Comparison of ENCODE assay signal across 8 cellular contexts in genomic region chr2:64945973-64946736, GRCh38. TPM values are rescaled to one million over a fixed set of nuclear protein-coding genes. Genes with fewer than 3 reads are reported as not detected.
DNase-seq lines count a peak whose midpoint lies in the region; ATAC-seq, FAIRE-seq and TF ChIP-seq lines count a peak whose summit lies in the region.

No MANE protein-coding gene starts in this region.

- peaks cover 71% of the 10 kb centered on the region for H3K4me1 ChIP-seq in HepG2 (ENCODE audit: insufficient read depth, low read length)
- H3K4me1 ChIP-seq in right lobe of liver = peaks cover 0 to 12% (median 2%) of the 10 kb centered on the region in 4 donors
- peaks cover 21% of the 10 kb centered on the region for H3K4me1 ChIP-seq in effector memory CD4-positive, alpha-beta T cell (ENCODE audit: control insufficient read depth, insufficient read depth, low read length, poor library complexity, severe bottlenecking)

- no peaks in the 10 kb centered on the region for H3K79me2 ChIP-seq in HepG2 (ENCODE audit: insufficient read depth, low read length)

- intact Hi-C loops in HepG2 (cut with micrococcal nuclease; ENCODE audit: unreplicated experiment) (no loop called here), right lobe of liver (cut with DNase I) (no loop called here)

- BruUV-seq in HepG2 (replicated peaks; lab: Mats Ljungman, UMichigan) = no TSS peak

- H2AFZ ChIP-seq in HepG2 (ENCODE audit: low read length) = no peak overlapping the region

- H3K27ac ChIP-seq in HepG2 (ENCODE audit: extremely low read length, insufficient read depth, low read length) (no peak overlapping the region), right lobe of liver (no peak overlapping the region)
- no peak overlapping the region for H3K27ac ChIP-seq in effector memory CD4-positive, alpha-beta T cell (ENCODE audit: insufficient read depth, low read length, poor library complexity, severe bottlenecking)

- ATAC-seq in HepG2 = no peak
- no peak for ATAC-seq in right lobe of liver
- peak; percentile 97 for ATAC-seq in HG03342 (IDR thresholded peaks at IDR 0.05; ENCODE audit: unreplicated experiment)

- FAIRE-seq in HepG2 (lab: Jason Lieb, UNC) = no peak

- TF ChIP-seq POLR2A in HepG2 (IDR thresholded peaks at IDR 0.05; ENCODE audit: insufficient read depth in 1 of 2, low read depth in 2 of 2, low read length in 2 of 2) = no peak
- no peak for TF ChIP-seq POLR2A in right lobe of liver (IDR thresholded peaks at IDR 0.05)

- TF ChIP-seq EP300 in HepG2 (IDR thresholded peaks at IDR 0.05; ENCODE audit: low read depth in 2 of 2, low read length in 2 of 2) (no peak), HepG2 (CRISPR knock-in tag; IDR thresholded peaks at IDR 0.05; ENCODE audit: borderline replicate concordance) (no peak)

- H3K4me3 ChIP-seq in HepG2 (replicated peaks in 1 of 3; ENCODE audit: insufficient read depth in 1 of 3, low read depth in 2 of 3, low read length in 3 of 3) = no peak overlapping the region
- H3K4me3 ChIP-seq in right lobe of liver = no peak overlapping the region
- peak overlapping the region; percentile 36 for H3K4me3 ChIP-seq in effector memory CD4-positive, alpha-beta T cell (ENCODE audit: insufficient read depth, low read depth, low read length, poor library complexity, severe bottlenecking)

- H4K20me1 ChIP-seq in HepG2 (ENCODE audit: insufficient read depth, low read length) = no peaks in the 10 kb centered on the region

- CTCF ChIA-PET in HepG2 (lab: Yijun Ruan, JAX; ENCODE audit: low intra/inter-chr PET ratio, low total read pairs) = no interaction called here

- DNase-seq in HepG2 (ENCODE audit: low spot score) (no peak), right lobe of liver (no peak), G401 (ENCODE audit: low spot score) (no peak), ACHN (no peak)
- peak; percentile 13 to 53 (median 41) for DNase-seq in activated CD4-positive, CD25-positive, alpha-beta regulatory T cell (lab: John Stamatoyannopoulos, UW)
- peak in 2 of 3 donors; percentile 15 to 20 for DNase-seq in effector memory CD4-positive, alpha-beta T cell
- peak; percentile 32 for DNase-seq in stimulated activated CD8-positive, alpha-beta memory T cell treated with anti-CD3 and anti-CD28 coated beads, Interleukin-12 subunit alpha, Interleukin-12 subunit beta, amount 100 ng/mL, for 24 hours (ENCODE audit: extremely low read depth)

- TF ChIP-seq RAD21 in HepG2 (CRISPR knock-in tag; IDR thresholded peaks at IDR 0.05) = no peak

- in situ Hi-C loops in HepG2 (cut with HindIII; ENCODE audit: extremely low pct_ligation_motif_present, low pct_unique_long_range_greater_than_20kb) (no loop called here), G401 (cut with HindIII; ENCODE audit: low sequenced_read_pairs) (no loop called here), ACHN (cut with HindIII; ENCODE audit: low pct_ligation_motif_present, low pct_unique_long_range_greater_than_20kb, low sequenced_read_pairs) (loop anchor here (25.0 kb wide), 1 partner anchor 91 kb away; no protein-coding TSS in a partner anchor)

- H3K9ac ChIP-seq in HepG2 (ENCODE audit: insufficient read depth, low read depth, low read length) = no peak overlapping the region

- no peaks in the 10 kb centered on the region for H3K9me3 ChIP-seq in HepG2 (ENCODE audit: low read length)
- no peaks in the 10 kb centered on the region for H3K9me3 ChIP-seq in right lobe of liver
- H3K9me3 ChIP-seq in effector memory CD4-positive, alpha-beta T cell (ENCODE audit: control insufficient read depth, low read length) = no peaks in the 10 kb centered on the region

- peak overlapping the region; percentile 29 for H3K4me2 ChIP-seq in HepG2 (ENCODE audit: low read depth, low read length)

- POLR2A ChIA-PET in HepG2 (lab: Yijun Ruan, JAX) = interaction anchor here (0.8 kb wide), 1 partner anchor 23 kb away, joined by 4 read pairs; no protein-coding TSS in a partner anchor

- H3K36me3 ChIP-seq in HepG2 (replicated peaks in 1 of 2; ENCODE audit: control insufficient read depth in 1 of 2, insufficient read depth in 2 of 2, low read length in 2 of 2) (no peaks in the 10 kb centered on the region), right lobe of liver (no peaks in the 10 kb centered on the region)
- H3K36me3 ChIP-seq in effector memory CD4-positive, alpha-beta T cell (ENCODE audit: control insufficient read depth, insufficient read depth, low read length) = no peaks in the 10 kb centered on the region

- no peaks in the 10 kb centered on the region for H3K27me3 ChIP-seq in HepG2 (ENCODE audit: control insufficient read depth in 1 of 2, insufficient read depth in 2 of 2, low read length in 2 of 2)
- no peaks in the 10 kb centered on the region for H3K27me3 ChIP-seq in right lobe of liver
- H3K27me3 ChIP-seq in effector memory CD4-positive, alpha-beta T cell (replicated peaks; ENCODE audit: control insufficient read depth, insufficient read depth, low read length, poor library complexity, severe bottlenecking) = no peaks in the 10 kb centered on the region

- 59% methylated on average over 14 of the region's 14 CpGs for WGBS in HepG2 (ENCODE audit: low lambda C conversion rate)
- 48% methylated on average over 8 of the region's 14 CpGs for WGBS in right lobe of liver (ENCODE audit: insufficient coverage, low coverage, low lambda C conversion rate, missing lambda C conversion rate)

- TF ChIP-seq CTCF in HepG2 (CRISPR knock-in tag; IDR thresholded peaks at IDR 0.05) (no peak), right lobe of liver (IDR thresholded peaks at IDR 0.05) (no peak)

TF ChIP-seq in HepG2, 621 proteins besides CTCF, POLR2A, EP300 and RAD21:
- no peak for TF ChIP-seq ZNF766 (CRISPR knock-in tag; IDR thresholded peaks at IDR 0.05; ENCODE audit: borderline replicate concordance)
- 0 out of 2 replicates have a peak, but pooled peaks have one; percentile 24 for TF ChIP-seq ZNF687 (CRISPR knock-in tag; IDR thresholded peaks at IDR 0.05)
- no peak for TF ChIP-seq ARID2 (CRISPR knock-in tag; IDR thresholded peaks at IDR 0.05; ENCODE audit: borderline replicate concordance)
- no peak for TF ChIP-seq ZNF747 (CRISPR knock-in tag; IDR thresholded peaks at IDR 0.05; ENCODE audit: borderline replicate concordance)

RNA-seq across cellular contexts. Expression of gene SLC1A4, which starts 43.0 kb away (rescaled TPM):
- 24.4 and 39.6 TPM in 2 replicates for total RNA-seq in HepG2 (2016; rRNA removed; fragmentation: Illumina TruSeq; extraction: Trizol)
- 7.9 and 8.9 TPM in 2 replicates for total RNA-seq in HepG2 (2016; cell fraction: cytosol; rRNA removed; fragmentation: Illumina TruSeq; extraction: Trizol; ENCODE audit: low read depth)
- 19.9 and 39.6 TPM in 2 replicates for total RNA-seq in HepG2 (2016; cell fraction: insoluble cytoplasmic fraction; rRNA removed; fragmentation: Illumina TruSeq; extraction: Trizol)
- 15.6 and 16.1 TPM in 2 replicates for total RNA-seq in HepG2 (2016; cell fraction: membrane; rRNA removed; fragmentation: Illumina TruSeq; extraction: Trizol)
- total RNA-seq in HepG2 (2016; cell fraction: nucleus; rRNA removed; fragmentation: Illumina TruSeq; extraction: Trizol) = 34.0 and 41.6 TPM in 2 replicates
- polyA plus RNA-seq in HepG2 (2011; rRNA removed) = 20.8 and 21.0 TPM in 2 replicates
- polyA plus RNA-seq in HepG2 (2011; cell fraction: cytosol; rRNA removed) = 19.0 and 19.8 TPM in 2 replicates
- polyA plus RNA-seq in HepG2 (2011; cell fraction: nucleus; rRNA removed) = 14.2 and 15.7 TPM in 2 replicates
- 19.0 and 28.6 TPM in 2 replicates for polyA plus RNA-seq in HepG2 (2012)
- 4.5 and 6.0 TPM in 2 replicates for polyA plus RNA-seq in HepG2 (2016; cell fraction: cytosol; fragmentation: Illumina TruSeq; extraction: Trizol; ENCODE audit: low read depth)
- 16.3 and 20.1 TPM in 2 replicates for polyA plus RNA-seq in HepG2 (2016; cell fraction: insoluble cytoplasmic fraction; fragmentation: Illumina TruSeq; extraction: Trizol; ENCODE audit: low read depth)
- polyA plus RNA-seq in HepG2 (2016; cell fraction: membrane; fragmentation: Illumina TruSeq; extraction: Trizol; ENCODE audit: low read depth) = 11.7 TPM in 2 replicates
- polyA plus RNA-seq in HepG2 (2016; cell fraction: nucleus; fragmentation: Illumina TruSeq; extraction: Trizol; ENCODE audit: insufficient read depth, low read depth) = 47.5 and 51.6 TPM in 2 replicates
- polyA minus RNA-seq in HepG2 (2011; rRNA and poly(A)+ RNA removed; ENCODE audit: low replicate concordance) = 17.8 and 99.3 TPM in 2 replicates
- polyA minus RNA-seq in HepG2 (2011; cell fraction: cytosol; rRNA and poly(A)+ RNA removed) = 42.1 and 43.6 TPM in 2 replicates
- polyA minus RNA-seq in HepG2 (2011; cell fraction: nucleus; rRNA and poly(A)+ RNA removed) = 21.1 and 24.4 TPM in 2 replicates
- 10 to 100 TPM in 4 of 6 experiments, 1 to 10 TPM in 2; 7.2 to 21.7 (median 12.4) TPM for total RNA-seq in right lobe of liver
- total RNA-seq in G401 (2014; rRNA removed; shearing (Covaris generic)) = 2.8 and 3.6 TPM in 2 replicates

Comparison
In these comparisons a context has a peak if more than half of its experiments do, and no peak if none do; other contexts are left out.
1. DNase-seq: peak in activated CD4-positive, CD25-positive, alpha-beta regulatory T cell (4 of 4), effector memory CD4-positive, alpha-beta T cell (2 of 3) and stimulated activated CD8-positive, alpha-beta memory T cell treated with anti-CD3 and anti-CD28 coated beads, Interleukin-12 subunit alpha, Interleukin-12 subunit beta, amount 100 ng/mL, for 24 hours (single experiment); none in HepG2 (single experiment), right lobe of liver (0 of 3), G401 (single experiment) and ACHN (single experiment).